20 cellular contexts compared by ENCODE assay signal in the genomic region with DNA sequence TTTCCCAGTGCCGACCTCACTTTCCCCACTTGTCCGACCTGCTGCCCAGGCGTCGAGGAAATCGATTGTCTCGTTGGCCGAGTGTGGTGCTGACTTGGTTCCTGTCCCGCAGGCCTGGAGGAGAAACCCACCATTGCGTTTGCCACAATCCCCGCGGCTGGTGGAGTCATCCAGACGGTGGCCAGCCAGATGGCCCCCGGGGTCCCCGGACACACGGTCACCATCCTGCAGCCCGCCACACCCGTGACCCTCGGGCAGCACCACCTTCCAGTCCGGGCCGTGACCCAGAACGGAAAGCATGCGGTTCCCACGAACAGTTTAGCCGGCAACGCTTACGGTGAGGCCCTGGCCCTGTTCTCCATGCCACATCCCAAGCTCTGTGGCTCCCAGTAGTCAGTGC.
"Had no signal": no experiment of that assay in that cellular context is flagged by ENCODE, and none has a peak within 500 bp of the region (broad histone marks: within the 10 kb centered on the region; RNA-seq: fewer than 3 reads in every experiment).

No MANE protein-coding gene starts in this region.

- H3K4me3 ChIP-seq: SJSA1, SK-N-MC had no signal

- H3K9ac ChIP-seq: KMS-11 had no signal

- H3K4me2 ChIP-seq: KMS-11 had no signal

- H3K27ac ChIP-seq: KMS-11, SJSA1, SK-N-MC had no signal

- H3K9me3 ChIP-seq: SJSA1 had no signal

- DNase-seq: Kasumi-1, MM.1S, NCI-H1092 treated with DMSO at 0.1 percent for 48 hours, NCI-H1436, NCI-H187, NCI-H2029, NCI-H2081 treated with DMSO at 0.1 percent for 48 hours, NCI-H2171, NCI-H226, NCI-H446, NCI-H510A, NCI-H524 treated with DMSO at 0.1 percent for 48 hours, NCI-H69, NCI-H774, Right ventricle myocardium superior, RPMI8226, SIG-M5 had no signal

- H3K4me1 ChIP-seq: SJSA1 had no signal

- H3K27me3 ChIP-seq: SJSA1 had no signal
